Comparison of ENCODE assay signal across 10 cellular contexts in genomic region chr7:610531-611280, GRCh38.
A peak's percentile ranks its signal among the peaks of the same experiment; 100 is the strongest.
DNase-seq lines count a peak whose midpoint lies in the region; ATAC-seq and TF ChIP-seq lines count a peak whose summit lies in the region.
"Had no signal": no experiment of that assay in that cellular context is flagged by ENCODE, and none has a peak within 500 bp of the region (broad histone marks: within the 10 kb centered on the region; RNA-seq: fewer than 3 reads in every experiment).

No MANE protein-coding gene starts in this region.

- peak overlapping the region; percentile 83 for H3K27ac Mint-ChIP-seq in activated T-cell treated with anti-CD3 and anti-CD28 coated beads, Interleukin-2, amount 50 U/mL, for 72 hours

- H3K4me2 ChIP-seq in mesenchymal stem cell (ENCODE audit: low read length, poor library complexity, severe bottlenecking) (no peak overlapping the region), MM.1S (ENCODE audit: low read depth, low read length) (no peak overlapping the region)

- H3K36me3 ChIP-seq in mesenchymal stem cell (ENCODE audit: control insufficient read depth in 1 of 2, insufficient read depth in 2 of 2, low read depth in 1 of 2, low read length in 2 of 2) (peaks cover 0 to 3% of the 10 kb centered on the region in 2 experiments), tibial nerve (no peaks in the 10 kb centered on the region), MM.1S (replicated peaks; ENCODE audit: insufficient read depth, low read length) (no peaks in the 10 kb centered on the region)

- H3K9me3 Mint-ChIP-seq in activated T-cell treated with anti-CD3 and anti-CD28 coated beads, Interleukin-2, amount 50 U/mL, for 72 hours, result peaks cover 10% of the 10 kb centered on the region in 2 donors

- peak overlapping the region in 1 of 2 experiments; percentile 18 for H3K18ac ChIP-seq in mesenchymal stem cell (ENCODE audit: low read depth in 1 of 2, low read length in 2 of 2)

- H3K79me1 ChIP-seq in mesenchymal stem cell (replicated peaks; ENCODE audit: low read length, poor library complexity, severe bottlenecking), result peaks cover 5% of the 10 kb centered on the region

- H3K27ac ChIP-seq in mesenchymal stem cell (ENCODE audit: low read length, poor library complexity, severe bottlenecking), result no peak overlapping the region
- H3K27ac ChIP-seq in tibial nerve, result peak overlapping the region in 3 of 4 donors; percentile 28 to 71 (median 47)
- no peak overlapping the region for H3K27ac ChIP-seq in MM.1S (ENCODE audit: low read length)

- peaks cover 25% of the 10 kb centered on the region for H3K4me1 ChIP-seq in mesenchymal stem cell (ENCODE audit: control insufficient read depth, insufficient read depth, low read depth, low read length)
- peaks cover 0 to 23% (median 2%) of the 10 kb centered on the region in 4 donors for H3K4me1 ChIP-seq in tibial nerve
- no peaks in the 10 kb centered on the region for H3K4me1 ChIP-seq in MM.1S (ENCODE audit: low read length)

- no peak overlapping the region for H2BK5ac ChIP-seq in mesenchymal stem cell (ENCODE audit: low read depth, low read length, poor library complexity, severe bottlenecking)

- H3K4me1 Mint-ChIP-seq in activated T-cell treated with anti-CD3 and anti-CD28 coated beads, Interleukin-2, amount 50 U/mL, for 72 hours (ENCODE audit: low read depth), result peaks cover 81% of the 10 kb centered on the region

- peaks cover 0 to 10% of the 10 kb centered on the region in 2 experiments for H3K27me3 ChIP-seq in mesenchymal stem cell (ENCODE audit: control insufficient read depth in 1 of 2, insufficient read depth in 1 of 2, low read length in 2 of 2)
- H3K27me3 ChIP-seq in tibial nerve, result no peaks in the 10 kb centered on the region
- no peaks in the 10 kb centered on the region for H3K27me3 ChIP-seq in MM.1S (replicated peaks; ENCODE audit: insufficient read depth, low read length)

- no peaks in the 10 kb centered on the region for H4K20me1 ChIP-seq in MM.1S (ENCODE audit: insufficient read depth, low read length)

- DNase-seq in activated T-cell treated with anti-CD3 and anti-CD28 coated beads, Interleukin-2, amount 50 U/mL, for 72 hours, result no peak
- DNase-seq in activated T-cell treated with anti-CD3 and anti-CD28 coated beads, Interleukin-2, amount 50 U/mL, for 1 hour, result no peak
- DNase-seq in dermis blood vessel endothelial cell (peak; percentile 87), mesenchymal stem cell (peak; percentile 49), tibial nerve (ENCODE audit: low spot score in 2 of 2) (no peak), MM.1S (no peak)
- DNase-seq: glutamatergic neuron had no signal

- TF ChIP-seq CTCF in tibial nerve (IDR thresholded peaks at IDR 0.05) (no peak), MM.1S (IDR thresholded peaks at IDR 0.05; ENCODE audit: low read length) (no peak)

- no peaks in the 10 kb centered on the region for H3K79me2 ChIP-seq in MM.1S (ENCODE audit: low read length)

- no peak overlapping the region for H2BK120ac ChIP-seq in mesenchymal stem cell (ENCODE audit: low read depth, low read length)

- peaks cover 15 to 21% of the 10 kb centered on the region in 2 donors for H3K36me3 Mint-ChIP-seq in activated T-cell treated with anti-CD3 and anti-CD28 coated beads, Interleukin-2, amount 50 U/mL, for 72 hours (ENCODE audit: insufficient read depth in 2 of 2)

- H3K9ac ChIP-seq in mesenchymal stem cell (ENCODE audit: low read length) (peak overlapping the region; percentile 46), MM.1S (ENCODE audit: low read length) (no peak overlapping the region)

- H3K14ac ChIP-seq in mesenchymal stem cell (ENCODE audit: low read length in 2 of 2), result no peak overlapping the region

- H3K4me3 Mint-ChIP-seq in activated T-cell treated with anti-CD3 and anti-CD28 coated beads, Interleukin-2, amount 50 U/mL, for 72 hours, result peak overlapping the region; percentile 58 to 69

- no peaks in the 10 kb centered on the region for H3K27me3 Mint-ChIP-seq in activated T-cell treated with anti-CD3 and anti-CD28 coated beads, Interleukin-2, amount 50 U/mL, for 72 hours (ENCODE audit: low read depth)

- ATAC-seq in activated T-cell treated with anti-CD3 and anti-CD28 coated beads, Interleukin-2, amount 50 U/mL, for 72 hours (replicated peaks in 1 of 2), result peak; percentile 34 to 42
- ATAC-seq in GM18520 (IDR thresholded peaks at IDR 0.05; ENCODE audit: unreplicated experiment) (no peak), GM18511 (IDR thresholded peaks at IDR 0.05; ENCODE audit: unreplicated experiment) (no peak)
- ATAC-seq: activated CD4-positive, CD25-positive, alpha-beta regulatory T cell treated with anti-CD3 and anti-CD28 coated beads, Interleukin-2, amount 50 U/mL, for 24 hours had no signal

- no peaks in the 10 kb centered on the region for H3K9me2 ChIP-seq in MM.1S (replicated peaks; ENCODE audit: insufficient read depth, low read length)

- H3K4me3 ChIP-seq in mesenchymal stem cell (ENCODE audit: insufficient read depth in 1 of 2, low read depth in 1 of 2, low read length in 2 of 2) (no peak overlapping the region), tibial nerve (no peak overlapping the region), MM.1S (ENCODE audit: low read length) (no peak overlapping the region)

- H4K8ac ChIP-seq in mesenchymal stem cell (ENCODE audit: low read length), result peak overlapping the region; percentile 35

- H3K9me3 ChIP-seq in mesenchymal stem cell (ENCODE audit: control insufficient read depth, low read length), result no peaks in the 10 kb centered on the region
- H3K9me3 ChIP-seq in tibial nerve, result no peaks in the 10 kb centered on the region
- no peaks in the 10 kb centered on the region for H3K9me3 ChIP-seq in MM.1S (replicated peaks; ENCODE audit: insufficient read depth, low read length)

- peak overlapping the region; percentile 14 for H2AK5ac ChIP-seq in mesenchymal stem cell (ENCODE audit: low read length, severe bottlenecking)

- H4K91ac ChIP-seq in mesenchymal stem cell (ENCODE audit: low read length), result peak overlapping the region; percentile 76

- H3K23ac ChIP-seq in mesenchymal stem cell (ENCODE audit: low read length in 2 of 2), result no peak overlapping the region

- H2AFZ ChIP-seq in mesenchymal stem cell (ENCODE audit: low read depth, low read length) (no peak overlapping the region), MM.1S (ENCODE audit: low read length) (no peak overlapping the region)

- H3K4ac ChIP-seq in mesenchymal stem cell (ENCODE audit: low read depth in 1 of 2, low read length in 2 of 2), result peak overlapping the region in 1 of 2 experiments; percentile 37

- peak in 1 of 2 donors; percentile 52 for TF ChIP-seq EP300 in tibial nerve (IDR thresholded peaks at IDR 0.05)

- H3F3A ChIP-seq in MM.1S (ENCODE audit: insufficient read depth, low read length), result no peaks in the 10 kb centered on the region

- no peak overlapping the region for H2BK15ac ChIP-seq in mesenchymal stem cell (ENCODE audit: low read depth, poor library complexity, severe bottlenecking)

- H2BK12ac ChIP-seq in mesenchymal stem cell (ENCODE audit: low read length in 2 of 2), result peak overlapping the region in 1 of 2 experiments; percentile 54

- no peak for TF ChIP-seq POLR2A in tibial nerve (IDR thresholded peaks at IDR 0.05)

- WGBS in mesenchymal stem cell, result 57% methylated on average over 21 of the region's 21 CpGs
- 39 to 41% methylated on average over 21 of the region's 21 CpGs for WGBS in tibial nerve, 2 donors

Comparison
In these comparisons a context has a peak if more than half of its experiments do, and no peak if none do; other contexts are left out.
1. ATAC-seq: peak in activated T-cell treated with anti-CD3 and anti-CD28 coated beads, Interleukin-2, amount 50 U/mL, for 72 hours (2 of 2); none in GM18520 (single experiment) and GM18511 (single experiment).
2. DNase-seq: peak in dermis blood vessel endothelial cell (single experiment) and mesenchymal stem cell (single experiment); none in activated T-cell treated with anti-CD3 and anti-CD28 coated beads, Interleukin-2, amount 50 U/mL, for 72 hours (0 of 2), activated T-cell treated with anti-CD3 and anti-CD28 coated beads, Interleukin-2, amount 50 U/mL, for 1 hour (single experiment), tibial nerve (0 of 2) and MM.1S (single experiment).
3. H3K27ac ChIP-seq: peak in tibial nerve (3 of 4); none in mesenchymal stem cell (single experiment) and MM.1S (single experiment).